In genomic region chr2:144407262-144407661, GRCh38 we compare ENCODE assay signal across 18 cellular contexts.
DNase-seq lines count a peak whose midpoint lies in the region; ATAC-seq, FAIRE-seq and TF ChIP-seq lines count a peak whose summit lies in the region.
"Had no signal": no experiment of that assay in that cellular context is flagged by ENCODE, and none has a peak within 500 bp of the region (broad histone marks: within the 10 kb centered on the region; RNA-seq: fewer than 3 reads in every experiment).

No MANE protein-coding gene starts in this region.

- in situ Hi-C loops in K562 (cut with MboI): no loop called here

- peaks cover 56% of the 10 kb centered on the region; the same call in 2 of the 3 replicates for H3K79me2 ChIP-seq in K562 (ENCODE audit: control insufficient read depth, insufficient read depth, low read length)

- H3K4me1 Mint-ChIP-seq in natural killer cell: peaks cover 43 to 53% of the 10 kb centered on the region in 2 donors

- no peaks in the 10 kb centered on the region for H3K9me3 ChIP-seq in K562 (replicated peaks; ENCODE audit: control insufficient read depth, insufficient read depth, low read depth, low read length)

- POLR2A ChIA-PET in K562 (lab: Yijun Ruan, JAX): interaction anchor here (1.2 kb wide), 1 partner anchor 15 kb away, joined by 5 read pairs; no protein-coding TSS in a partner anchor

- peaks cover 6% of the 10 kb centered on the region for H3K36me3 Mint-ChIP-seq in natural killer cell

- H3K4me1 ChIP-seq in K562 (replicated peaks in 1 of 2; ENCODE audit: control insufficient read depth in 2 of 2, insufficient read depth in 2 of 2, low read length in 2 of 2): no peaks in the 10 kb centered on the region
- H3K4me1 ChIP-seq: Caco-2 had no signal

- no peak overlapping the region for H3K4me3 Mint-ChIP-seq in natural killer cell
- H3K4me3 Mint-ChIP-seq: CD4-positive, alpha-beta T cell had no signal

- no peaks in the 10 kb centered on the region for H3K27me3 Mint-ChIP-seq in natural killer cell (ENCODE audit: low read depth in 2 of 2)
- H3K27me3 Mint-ChIP-seq: CD4-positive, alpha-beta T cell had no signal

- TF ChIP-seq POLR2A in GM12892 (IDR thresholded peaks at IDR 0.05; ENCODE audit: low read depth, low read length) (no peak), K562 (conservative IDR thresholded peaks at IDR 0.05) (no peak)

- no TSS peak for BruUV-seq in K562 (replicated peaks; lab: Mats Ljungman, UMichigan)

- FAIRE-seq in GM12892 (lab: Jason Lieb, UNC) (peak; percentile 14), K562 (lab: Jason Lieb, UNC) (no peak)
- FAIRE-seq: A204.1 had no signal

- peak overlapping the region; percentile 79 to 96 for H3K27ac Mint-ChIP-seq in natural killer cell
- H3K27ac Mint-ChIP-seq: CD4-positive, alpha-beta T cell had no signal

- no peak overlapping the region for H3K9ac ChIP-seq in K562 (ENCODE audit: insufficient read depth in 1 of 2, low read depth in 2 of 2, low read length in 2 of 2)

- H3K4me3 ChIP-seq in K562: no peak overlapping the region

- H3K27ac ChIP-seq in K562 (ENCODE audit: extremely low read depth, low read depth, low read length) (no peak overlapping the region), temporal lobe (ENCODE audit: low read depth, low read length) (peak overlapping the region; percentile 2)
- H3K27ac ChIP-seq: C4-2B had no signal

- ATAC-seq in K562 (no peak), natural killer cell (no peak), GM19467 (IDR thresholded peaks at IDR 0.05; ENCODE audit: unreplicated experiment) (no peak), HG02610 (IDR thresholded peaks at IDR 0.05; ENCODE audit: unreplicated experiment) (no peak)
- ATAC-seq: HCT116 had no signal

- no peak for TF ChIP-seq EP300 in K562 (IDR thresholded peaks at IDR 0.05; ENCODE audit: low read length)

- H3K27me3 ChIP-seq in K562 (ENCODE audit: control insufficient read depth in 2 of 2, insufficient read depth in 2 of 2, low read length in 2 of 2): no peaks in the 10 kb centered on the region

- no peaks in the 10 kb centered on the region for H3K9me3 Mint-ChIP-seq in natural killer cell
- H3K9me3 Mint-ChIP-seq: CD4-positive, alpha-beta T cell had no signal

- TF ChIP-seq CTCF in K562 (IDR thresholded peaks at IDR 0.05 in 2 of 3, conservative IDR thresholded peaks at IDR 0.05 in 1 of 3; ENCODE audit: insufficient read depth in 2 of 3, low read depth in 1 of 3, low read length in 3 of 3) (no peak), natural killer cell (IDR thresholded peaks at IDR 0.05) (no peak), GM20000 (IDR thresholded peaks at IDR 0.05; ENCODE audit: extremely low read depth, missing control alignments) (no peak)

- DNase-seq in GM12892 (ENCODE audit: insufficient read length) (no peak), K562 (ENCODE audit: extremely low read depth in 1 of 4, low spot score in 3 of 4) (no peak), natural killer cell (no peak), GM20000 (ENCODE audit: low spot score) (no peak)
- DNase-seq: ACHN; Caco-2; CD4-positive, alpha-beta T cell; DMS153; DMS79; GDM1; GOT3; H7 had no signal

- H3K9me1 ChIP-seq in K562 (ENCODE audit: control insufficient read depth, insufficient read depth, low read length): no peaks in the 10 kb centered on the region

- no peak overlapping the region for H2AFZ ChIP-seq in K562 (ENCODE audit: low read depth, low read length)

- H3K4me2 ChIP-seq in K562 (ENCODE audit: insufficient read depth, low read length): no peak overlapping the region

- no peak for TF ChIP-seq RAD21 in K562 (CRISPR knock-in tag; conservative IDR thresholded peaks at IDR 0.05 in 1 of 2, IDR thresholded peaks at IDR 0.05 in 1 of 2)

- 0 out of 2 replicates have a peak, but pooled peaks cover 3% of the 10 kb centered on the region for H4K20me1 ChIP-seq in K562 (replicated peaks; ENCODE audit: control insufficient read depth, insufficient read depth, low read length)

- peaks cover 92% of the 10 kb centered on the region for H3K36me3 ChIP-seq in K562 (ENCODE audit: control insufficient read depth, insufficient read depth, low read length)

- intact Hi-C loops in K562 (cut with micrococcal nuclease): no loop called here
- intact Hi-C loops in natural killer cell (cut with micrococcal nuclease): no loop called here

- CTCF ChIA-PET in K562 (lab: Yijun Ruan, JAX; ENCODE audit: low intra/inter-chr PET ratio): no interaction called here

TF ChIP-seq in K562, 482 proteins besides CTCF, POLR2A, EP300 and RAD21:
- TF ChIP-seq ATF1 (CRISPR knock-in tag; IDR thresholded peaks at IDR 0.05) (no peak), ATF1 (tag; IDR thresholded peaks at IDR 0.05) (peak; percentile 23; the same call in 1 of the 2 replicates), MYBL2 (IDR thresholded peaks at IDR 0.05; ENCODE audit: low read depth) (no peak), MYBL2 (CRISPR knock-in tag; IDR thresholded peaks at IDR 0.05; ENCODE audit: borderline replicate concordance) (no peak), MAFG (tag; conservative IDR thresholded peaks at IDR 0.05) (peak; percentile 33; the same call in 1 of the 2 replicates), ZNF76 (CRISPR knock-in tag; IDR thresholded peaks at IDR 0.05; ENCODE audit: borderline replicate concordance) (no peak), CTBP1 (IDR thresholded peaks at IDR 0.05; ENCODE audit: borderline replicate concordance) (no peak), HMG20A (CRISPR knock-in tag; conservative IDR thresholded peaks at IDR 0.05) (no peak), ZNF316 (IDR thresholded peaks at IDR 0.05) (peak; percentile 23; the same call in 1 of the 2 replicates), CCAR2 (IDR thresholded peaks at IDR 0.05; ENCODE audit: low read depth, low read length) (no peak), MEF2D (tag; conservative IDR thresholded peaks at IDR 0.05; ENCODE audit: low read depth) (no peak), PTRF (tag; IDR thresholded peaks at IDR 0.05) (no peak), POLR3G (IDR thresholded peaks at IDR 0.05; ENCODE audit: extremely low read depth, insufficient read length, insufficient replicate concordance) (no peak), NFIX (CRISPR knock-in tag; IDR thresholded peaks at IDR 0.05; ENCODE audit: low read depth) (no peak), ZNF77 (CRISPR knock-in tag; IDR thresholded peaks at IDR 0.05) (no peak), ATF3 (IDR thresholded peaks at IDR 0.05) (peak; percentile 77), ATF3 (CRISPR knock-in tag; conservative IDR thresholded peaks at IDR 0.05) (no peak), MEIS2 (IDR thresholded peaks at IDR 0.05; ENCODE audit: partially characterized antibody) (peak; percentile 56), GTF2A2 (tag; IDR thresholded peaks at IDR 0.05) (no peak), TRIM25 (IDR thresholded peaks at IDR 0.05; ENCODE audit: borderline replicate concordance) (no peak), PHF20 (IDR thresholded peaks at IDR 0.05; ENCODE audit: partially characterized antibody) (no peak), KLF13 (tag; IDR thresholded peaks at IDR 0.05; ENCODE audit: borderline replicate concordance, low read depth) (no peak), HMBOX1 (IDR thresholded peaks at IDR 0.05) (no peak), ARNT (IDR thresholded peaks at IDR 0.05) (no peak), ZZZ3 (IDR thresholded peaks at IDR 0.05) (no peak), JUND (IDR thresholded peaks at IDR 0.05; ENCODE audit: borderline replicate concordance, low read depth, low read length) (no peak), JUND (tag; IDR thresholded peaks at IDR 0.05; ENCODE audit: borderline replicate concordance, low read depth, low read length) (peak; percentile 34; the same call in 1 of the 3 replicates), GATAD2A (IDR thresholded peaks at IDR 0.05) (no peak)
